8 cellular contexts compared by ENCODE assay signal in the genomic region with DNA sequence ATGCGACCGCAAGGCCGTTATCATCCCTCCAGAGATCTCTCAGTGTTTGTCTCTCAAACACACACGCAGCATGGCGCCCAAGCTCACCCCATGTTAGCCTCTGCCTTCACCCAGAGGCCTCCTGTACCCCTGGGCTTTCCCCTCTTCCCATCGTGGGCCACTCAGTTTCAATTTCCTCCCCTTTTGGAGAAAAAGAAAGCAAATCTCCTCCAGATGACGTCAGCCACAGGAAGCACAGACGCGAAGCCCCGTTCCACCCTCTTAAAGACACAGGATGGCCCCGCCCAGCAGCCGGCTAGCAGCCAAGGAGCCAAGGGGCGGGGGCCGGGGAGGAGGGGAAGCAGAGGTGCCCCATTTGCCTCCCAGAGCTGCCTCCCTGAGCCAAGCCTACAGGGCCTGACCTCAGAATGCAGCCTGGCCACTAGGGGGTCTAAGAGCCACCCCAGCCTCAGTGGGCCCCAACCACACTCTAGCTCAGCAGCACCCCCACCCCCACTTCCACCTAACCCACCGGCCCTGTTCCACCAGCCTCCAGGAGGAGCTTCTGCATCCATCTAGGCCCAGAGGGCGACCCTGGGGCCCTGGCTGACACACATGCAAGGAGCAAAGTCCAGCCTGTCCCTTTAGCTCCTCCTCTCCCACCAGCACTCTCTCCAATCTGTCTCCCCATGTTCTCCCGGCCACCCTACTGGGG. TPM values are rescaled to one million over a fixed set of nuclear protein-coding genes. Genes with fewer than 3 reads are reported as not detected.
DNase-seq lines count a peak whose midpoint lies in the region; ATAC-seq and TF ChIP-seq lines count a peak whose summit lies in the region.

No MANE protein-coding gene starts in this region.

- H3K4me1 ChIP-seq in HAP-1 (peaks cover 18% of the 10 kb centered on the region), SK-N-SH (ENCODE audit: control insufficient read depth in 1 of 2, insufficient read depth in 2 of 2, low read depth in 1 of 2, low read length in 1 of 2) (peaks cover 0 to 27% of the 10 kb centered on the region in 2 experiments; a peak in 1 of 4 replicates), osteoblast (ENCODE audit: insufficient read depth, low read length) (peaks cover 12% of the 10 kb centered on the region), thoracic aorta (ENCODE audit: control insufficient read depth in 1 of 2, low read depth in 2 of 2) (peaks cover 33 to 51% of the 10 kb centered on the region in 2 donors)

- H3K9me3 ChIP-seq in HAP-1, result no peaks in the 10 kb centered on the region
- no peaks in the 10 kb centered on the region for H3K9me3 ChIP-seq in SK-N-SH
- H3K9me3 ChIP-seq in osteoblast (ENCODE audit: low read depth, low read length), result no peaks in the 10 kb centered on the region
- H3K9me3 ChIP-seq in thoracic aorta, result no peaks in the 10 kb centered on the region

- CTCF ChIA-PET in SK-N-SH (lab: Yijun Ruan, JAX), result interaction anchor here (0.7 to 6.4 kb wide), 16 partner anchors 9 to 81 kb away, joined by 3 to 27 read pairs (median 5); a partner anchor contains a TSS

- peak; percentile 89 to 91 for ATAC-seq in activated naive CD4-positive, alpha-beta T cell treated with anti-CD3 and anti-CD28 coated beads, Interleukin-2, amount 50 U/mL, for 72 hours
- ATAC-seq in thoracic aorta (ENCODE audit: insufficient number of reproducible peaks, low FRiP score, low read depth), result peak; percentile 83

- H3K4me2 ChIP-seq in SK-N-SH (peak overlapping the region; percentile 82), osteoblast (ENCODE audit: insufficient read depth, low read length) (peak overlapping the region; percentile 75)

- peaks cover 48% of the 10 kb centered on the region for H3K79me2 ChIP-seq in SK-N-SH (ENCODE audit: insufficient read depth)
- H3K79me2 ChIP-seq in osteoblast (ENCODE audit: insufficient read depth, low read length), result peaks cover 41% of the 10 kb centered on the region

- peak overlapping the region; percentile 62 for H3K4me3 ChIP-seq in HAP-1
- peak overlapping the region; percentile 61 to 65 for H3K4me3 ChIP-seq in SK-N-SH (ENCODE audit: low read depth in 2 of 2, low read length in 1 of 2)
- H3K4me3 ChIP-seq in osteoblast (ENCODE audit: insufficient read depth, low read length), result peak overlapping the region; percentile 76
- H3K4me3 ChIP-seq in thoracic aorta, result peak overlapping the region; percentile 79

- POLR2A ChIA-PET in SK-N-SH (lab: Yijun Ruan, JAX), result interaction anchor here (2.2 kb wide), 1 partner anchor 31 kb away, joined by 9 read pairs; a partner anchor contains a TSS

- H4K20me1 ChIP-seq in SK-N-SH (ENCODE audit: insufficient read depth), result no peaks in the 10 kb centered on the region
- H4K20me1 ChIP-seq in osteoblast (ENCODE audit: insufficient read depth, low read length), result peaks cover 4% of the 10 kb centered on the region

- no peaks in the 10 kb centered on the region for H3K9me2 ChIP-seq in SK-N-SH

- H3K36me3 Mint-ChIP-seq in activated naive CD4-positive, alpha-beta T cell treated with anti-CD3 and anti-CD28 coated beads, Interleukin-2, amount 50 U/mL, for 72 hours, result peaks cover 0 to 26% of the 10 kb centered on the region in 2 donors

- H2AFZ ChIP-seq in SK-N-SH (ENCODE audit: low read depth) (0 out of 2 replicates have a peak overlapping the region, but pooled peaks have one; percentile 37), osteoblast (ENCODE audit: low read length) (peak overlapping the region; percentile 80)

- TF ChIP-seq RAD21 in SK-N-SH (IDR thresholded peaks at IDR 0.05; ENCODE audit: low read length), result peak; percentile 11; the same call in 1 of the 2 replicates

- 23% methylated on average over 14 of the region's 17 CpGs for WGBS in SK-N-SH (ENCODE audit: low lambda C conversion rate)

- no peak for TF ChIP-seq EP300 in SK-N-SH (IDR thresholded peaks at IDR 0.05; ENCODE audit: borderline replicate concordance in 1 of 2, low read depth in 1 of 2, low read length in 1 of 2)

- intact Hi-C loops in head of caudate nucleus (cut with DNase I), result no loop called here

- TF ChIP-seq CTCF in SK-N-SH (IDR thresholded peaks at IDR 0.05), result peak; percentile 59
- TF ChIP-seq CTCF in osteoblast (IDR thresholded peaks at IDR 0.05; ENCODE audit: extremely low read depth, low read depth, low read length), result peak; percentile 36
- TF ChIP-seq CTCF in thoracic aorta (IDR thresholded peaks at IDR 0.05), result peak; percentile 56

- H3F3A ChIP-seq in SK-N-SH (replicated peaks; ENCODE audit: insufficient read depth), result peaks cover 7% of the 10 kb centered on the region

- H3K27me3 ChIP-seq in HAP-1 (ENCODE audit: low read depth) (no peaks in the 10 kb centered on the region), SK-N-SH (ENCODE audit: insufficient read depth) (no peaks in the 10 kb centered on the region), osteoblast (ENCODE audit: insufficient read depth, low read length) (no peaks in the 10 kb centered on the region), thoracic aorta (replicated peaks; ENCODE audit: insufficient read depth) (no peaks in the 10 kb centered on the region)

- in situ Hi-C loops in HAP-1 (cut with MboI; ENCODE audit: low sequenced_read_pairs), result no loop called here

- peaks cover 17% of the 10 kb centered on the region for H3K36me3 ChIP-seq in HAP-1 (replicated peaks)
- H3K36me3 ChIP-seq in SK-N-SH (replicated peaks in 1 of 2; ENCODE audit: control insufficient read depth in 1 of 2, insufficient read depth in 2 of 2, low read length in 1 of 2), result peaks cover 0 to 9% of the 10 kb centered on the region in 2 experiments
- peaks cover 14% of the 10 kb centered on the region for H3K36me3 ChIP-seq in osteoblast (ENCODE audit: insufficient read depth, low read length)
- peaks cover 15% of the 10 kb centered on the region for H3K36me3 ChIP-seq in thoracic aorta

- no peaks in the 10 kb centered on the region for H3K9me3 Mint-ChIP-seq in activated naive CD4-positive, alpha-beta T cell treated with anti-CD3 and anti-CD28 coated beads, Interleukin-2, amount 50 U/mL, for 72 hours

- peak; percentile 59 for DNase-seq in GM04503 (ENCODE audit: low read depth)
- DNase-seq in HAP-1 (ENCODE audit: low spot score in 2 of 2), result peak; percentile 93 to 98
- peak; percentile 96 for DNase-seq in M059J (ENCODE audit: low read depth)
- DNase-seq in SK-N-SH, result peak; percentile 82
- DNase-seq in activated naive CD4-positive, alpha-beta T cell treated with anti-CD3 and anti-CD28 coated beads, Interleukin-2, amount 50 U/mL, for 72 hours (ENCODE audit: low spot score in 2 of 2), result peak; percentile 92 to 93
- peak; percentile 73 to 96 (median 88) for DNase-seq in head of caudate nucleus
- DNase-seq in osteoblast (ENCODE audit: insufficient read length, low spot score, missing footprints), result peak; percentile 99
- DNase-seq in thoracic aorta (ENCODE audit: low spot score), result peak; percentile 74

- H3K27ac Mint-ChIP-seq in activated naive CD4-positive, alpha-beta T cell treated with anti-CD3 and anti-CD28 coated beads, Interleukin-2, amount 50 U/mL, for 72 hours, result peak overlapping the region; percentile 94 to 98

- H3K27ac ChIP-seq in SK-N-SH (ENCODE audit: low read depth in 2 of 2, low read length in 1 of 2), result peak overlapping the region; percentile 80 to 87
- H3K27ac ChIP-seq in osteoblast (ENCODE audit: low read depth, low read length), result peak overlapping the region; percentile 90
- H3K27ac ChIP-seq in thoracic aorta, result peak overlapping the region; percentile 96 to 97

- peak overlapping the region; percentile 79 for H3K9ac ChIP-seq in SK-N-SH

TF ChIP-seq in SK-N-SH, 30 proteins besides CTCF, POLR2A, EP300 and RAD21 (continues in another document):
- TF ChIP-seq NRF1 (IDR thresholded peaks at IDR 0.05; ENCODE audit: low read depth, low read length) (no peak), SMC3 (IDR thresholded peaks at IDR 0.05; ENCODE audit: low read depth, low read length) (peak; percentile 2; the same call in 1 of the 2 replicates), CHD2 (IDR thresholded peaks at IDR 0.05; ENCODE audit: low read length, partially characterized antibody) (no peak)

RNA-seq across cellular contexts. Expression of a gene that starts 26.5 kb away (rescaled TPM):
- total RNA-seq in M059J (2014; rRNA removed; shearing (Covaris generic)), result 4.9 and 7.2 TPM in 2 replicates
- 5.6 and 6.5 TPM in 2 replicates for polyA plus RNA-seq in SK-N-SH (2012; rRNA removed)
- polyA plus RNA-seq in SK-N-SH (2012; cell fraction: cytosol; rRNA removed), result 4.0 and 4.3 TPM in 2 replicates
- polyA plus RNA-seq in SK-N-SH (2012; cell fraction: nucleus; rRNA removed), result 12.5 and 14.9 TPM in 2 replicates
- total RNA-seq in activated naive CD4-positive, alpha-beta T cell treated with anti-CD3 and anti-CD28 coated beads, Interleukin-2, amount 50 U/mL, for 72 hours, result 10 to 100 TPM; 10.1 to 15.9 TPM
- total RNA-seq in osteoblast (5.0 and 5.1 TPM in 2 replicates), thoracic aorta (1 to 10 TPM; 4.0 to 8.3 TPM)

RNA-seq across cellular contexts. Expression of a gene that starts 30.9 kb away (rescaled TPM):
- total RNA-seq in M059J (2014; rRNA removed; shearing (Covaris generic)), result 282 and 311 TPM in 2 replicates
- polyA plus RNA-seq in SK-N-SH (2012; rRNA removed), result 141 and 194 TPM in 2 replicates
- polyA plus RNA-seq in SK-N-SH (2012; cell fraction: cytosol; rRNA removed), result 121 and 166 TPM in 2 replicates
- 102 and 112 TPM in 2 replicates for polyA plus RNA-seq in SK-N-SH (2012; cell fraction: nucleus; rRNA removed)
- 10 to 100 TPM; 64.0 to 75.3 TPM for total RNA-seq in activated naive CD4-positive, alpha-beta T cell treated with anti-CD3 and anti-CD28 coated beads, Interleukin-2, amount 50 U/mL, for 72 hours
- total RNA-seq in osteoblast (99.3 and 105 TPM in 2 replicates), thoracic aorta (100 to 1,000 TPM; 151 to 159 TPM)

RNA-seq across cellular contexts. Expression of a gene that starts 33.0 kb away (rescaled TPM):
- total RNA-seq in M059J (2014; rRNA removed; shearing (Covaris generic)), result 479 and 535 TPM in 2 replicates
- polyA plus RNA-seq in SK-N-SH (2012; rRNA removed), result 393 and 438 TPM in 2 replicates
- 655 and 1,170 TPM in 2 replicates for polyA plus RNA-seq in SK-N-SH (2012; cell fraction: cytosol; rRNA removed)
- 91.0 and 95.9 TPM in 2 replicates for polyA plus RNA-seq in SK-N-SH (2012; cell fraction: nucleus; rRNA removed)
- 100 to 1,000 TPM; 168 to 307 TPM for total RNA-seq in activated naive CD4-positive, alpha-beta T cell treated with anti-CD3 and anti-CD28 coated beads, Interleukin-2, amount 50 U/mL, for 72 hours
- total RNA-seq in osteoblast (128 and 135 TPM in 2 replicates), thoracic aorta (100 to 1,000 TPM; 112 to 164 TPM)

RNA-seq across cellular contexts. Expression of a gene that starts 33.2 kb away (rescaled TPM):
- total RNA-seq in M059J (2014; rRNA removed; shearing (Covaris generic)), result 10.6 and 11.0 TPM in 2 replicates
- 24.2 and 29.6 TPM in 2 replicates for polyA plus RNA-seq in SK-N-SH (2012; rRNA removed)
- polyA plus RNA-seq in SK-N-SH (2012; cell fraction: cytosol; rRNA removed), result 22.7 and 27.4 TPM in 2 replicates
- 15.3 and 20.4 TPM in 2 replicates for polyA plus RNA-seq in SK-N-SH (2012; cell fraction: nucleus; rRNA removed)
- 10 to 100 TPM; 21.7 to 27.1 TPM for total RNA-seq in activated naive CD4-positive, alpha-beta T cell treated with anti-CD3 and anti-CD28 coated beads, Interleukin-2, amount 50 U/mL, for 72 hours
- total RNA-seq in osteoblast (13.3 and 17.4 TPM in 2 replicates), thoracic aorta (10 to 100 TPM in 1 of 2 donors, 1 to 10 TPM in 1; 5.9 to 15.2 TPM)

RNA-seq across cellular contexts. Expression of a gene that starts 43.2 kb away (rescaled TPM):
- total RNA-seq in M059J (2014; rRNA removed; shearing (Covaris generic)), result 4.1 and 8.9 TPM in 2 replicates
- 38.0 and 39.8 TPM in 2 replicates for polyA plus RNA-seq in SK-N-SH (2012; rRNA removed)
- polyA plus RNA-seq in SK-N-SH (2012; cell fraction: cytosol; rRNA removed), result 6.5 and 13.9 TPM in 2 replicates
- polyA plus RNA-seq in SK-N-SH (2012; cell fraction: nucleus; rRNA removed), result 195 and 267 TPM in 2 replicates
- 1 to 10 TPM; 3.0 to 7.3 TPM for total RNA-seq in activated naive CD4-positive, alpha-beta T cell treated with anti-CD3 and anti-CD28 coated beads, Interleukin-2, amount 50 U/mL, for 72 hours
- total RNA-seq in osteoblast (23.3 and 33.7 TPM in 2 replicates), thoracic aorta (100 to 1,000 TPM; 177 to 210 TPM)

Comparison
In these comparisons a context has a peak if more than half of its experiments do, and no peak if none do; other contexts are left out.
1. Peak in every context shown above with its lines: DNase-seq, ATAC-seq, H3K4me3 ChIP-seq and H3K27ac ChIP-seq.